Comparison of ENCODE assay signal across 8 cellular contexts in the genomic region with DNA sequence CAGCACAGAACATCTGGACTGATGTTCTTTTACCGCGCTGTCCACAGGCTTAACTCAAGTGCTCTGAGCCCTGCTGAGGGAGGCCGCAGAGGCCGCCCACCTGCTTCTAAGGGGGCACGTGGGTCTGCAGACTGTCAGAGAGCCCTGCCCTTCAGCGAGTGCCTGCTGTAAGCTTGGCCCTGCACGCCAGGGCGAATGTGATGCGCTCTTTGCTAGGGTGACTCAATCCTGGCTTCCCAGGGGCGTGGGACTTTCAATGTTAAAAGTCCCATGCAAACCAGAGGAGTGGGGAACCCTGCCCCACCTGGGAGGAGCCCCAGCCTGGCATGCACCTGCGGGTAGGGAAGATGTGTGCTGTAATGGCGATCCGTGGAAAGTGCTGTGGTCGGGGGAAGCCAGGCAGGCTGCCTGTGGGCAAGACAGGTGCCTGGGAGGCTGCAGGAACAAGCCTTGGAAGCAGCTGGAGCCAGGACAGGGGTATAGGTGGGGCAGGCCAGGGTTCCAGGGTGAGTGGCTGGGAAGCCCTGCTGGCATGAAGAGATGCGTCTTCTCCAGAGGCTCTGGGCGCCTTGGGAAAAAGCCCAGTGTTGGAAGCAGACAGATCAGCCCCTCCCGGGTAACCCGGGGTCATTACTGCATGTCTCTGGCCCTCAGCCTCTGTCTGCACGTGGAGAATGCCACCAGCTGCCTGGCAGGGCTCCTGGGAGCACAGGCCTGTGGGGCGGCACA. TPM values are rescaled to one million over a fixed set of nuclear protein-coding genes. Genes with fewer than 3 reads are reported as not detected.
DNase-seq lines count a peak whose midpoint lies in the region; ATAC-seq and TF ChIP-seq lines count a peak whose summit lies in the region.

No MANE protein-coding gene starts in this region.

- H3K36me3 Mint-ChIP-seq in activated naive CD8-positive, alpha-beta T cell treated with anti-CD3 and anti-CD28 coated beads, Interleukin-2, amount 10 ng/mL, durations not matched to agents 7 days and 5 days = no peaks in the 10 kb centered on the region

- DNase-seq in NCI-H748 (lab: John Stamatoyannopoulos, UW; ENCODE audit: unreplicated experiment) (peak; percentile 64), NCI-H748 treated with DMSO at 0.1 percent for 48 hours (lab: John Stamatoyannopoulos, UW) (no peak), NCI-H524 treated with DMSO at 0.1 percent for 48 hours (lab: John Stamatoyannopoulos, UW) (peak; percentile 39), right atrium auricular region (ENCODE audit: low spot score) (no peak), iPS-NIHi7 (ENCODE audit: extremely low spot score) (no peak)
- DNase-seq in activated naive CD8-positive, alpha-beta T cell treated with anti-CD3 and anti-CD28 coated beads, Interleukin-2, amount 10 ng/mL, durations not matched to agents 7 days and 5 days = no peak

- H3K4me1 ChIP-seq in right atrium auricular region = peaks cover 0 to 76% of the 10 kb centered on the region in 2 donors
- peaks cover 73 to 82% (median 75%) of the 10 kb centered on the region in 3 donors for H3K4me1 ChIP-seq in skeletal muscle tissue (ENCODE audit: control insufficient read depth in 3 of 3, insufficient read depth in 3 of 3, low read length in 3 of 3)

- H3K4me3 ChIP-seq in right atrium auricular region = peak overlapping the region; percentile 61 to 97
- H3K4me3 ChIP-seq in skeletal muscle tissue (ENCODE audit: low read length in 3 of 3) = peak overlapping the region; percentile 57 to 67 (median 60)

- peaks cover 16% of the 10 kb centered on the region for H3K27me3 Mint-ChIP-seq in activated naive CD8-positive, alpha-beta T cell treated with anti-CD3 and anti-CD28 coated beads, Interleukin-2, amount 10 ng/mL, durations not matched to agents 7 days and 5 days

- no peaks in the 10 kb centered on the region for H3K27me3 ChIP-seq in right atrium auricular region
- peaks cover 0 to 7% (median 4%) of the 10 kb centered on the region in 3 donors for H3K27me3 ChIP-seq in skeletal muscle tissue (ENCODE audit: control insufficient read depth in 3 of 3, insufficient read depth in 3 of 3, low read length in 3 of 3)

- no peaks in the 10 kb centered on the region for H3K9me3 ChIP-seq in right atrium auricular region
- no peaks in the 10 kb centered on the region for H3K9me3 ChIP-seq in skeletal muscle tissue (ENCODE audit: control insufficient read depth in 3 of 3, low read length in 3 of 3)

- POLR2A ChIA-PET in activated naive CD8-positive, alpha-beta T cell treated with anti-CD3 and anti-CD28 coated beads, Interleukin-2, amount 10 ng/mL, durations not matched to agents 7 days and 5 days (lab: Charles Lee) = interaction anchor here (1.0 to 4.2 kb wide), 8 partner anchors 8 to 136 kb away, joined by 4 to 128 read pairs (median 20); a partner anchor contains a TSS

- peak overlapping the region; percentile 65 to 89 (median 77) for H3K9ac ChIP-seq in skeletal muscle tissue (ENCODE audit: low read depth in 1 of 3, low read length in 3 of 3)

- H3K36me3 ChIP-seq in right atrium auricular region = no peaks in the 10 kb centered on the region
- peaks cover 0 to 2% (median 0%) of the 10 kb centered on the region in 3 donors for H3K36me3 ChIP-seq in skeletal muscle tissue (ENCODE audit: control insufficient read depth in 3 of 3, insufficient read depth in 3 of 3, low read length in 3 of 3)

- no peaks in the 10 kb centered on the region for H3K9me3 Mint-ChIP-seq in activated naive CD8-positive, alpha-beta T cell treated with anti-CD3 and anti-CD28 coated beads, Interleukin-2, amount 10 ng/mL, durations not matched to agents 7 days and 5 days

- peak; percentile 23 for ATAC-seq in HG02840 (IDR thresholded peaks at IDR 0.05; ENCODE audit: low FRiP score, unreplicated experiment)
- peak; percentile 4 for ATAC-seq in activated naive CD8-positive, alpha-beta T cell treated with anti-CD3 and anti-CD28 coated beads, Interleukin-2, amount 10 ng/mL, durations not matched to agents 7 days and 5 days (ENCODE audit: low read depth)

- H3K27ac Mint-ChIP-seq in activated naive CD8-positive, alpha-beta T cell treated with anti-CD3 and anti-CD28 coated beads, Interleukin-2, amount 10 ng/mL, durations not matched to agents 7 days and 5 days = no peak overlapping the region

- peak overlapping the region; percentile 33 for H3K4me3 Mint-ChIP-seq in activated naive CD8-positive, alpha-beta T cell treated with anti-CD3 and anti-CD28 coated beads, Interleukin-2, amount 10 ng/mL, durations not matched to agents 7 days and 5 days

- TF ChIP-seq CTCF in right atrium auricular region (IDR thresholded peaks at IDR 0.05) = no peak

- H3K27ac ChIP-seq in right atrium auricular region = peak overlapping the region; percentile 79
- peak overlapping the region; percentile 92 for H3K27ac ChIP-seq in skeletal muscle tissue (ENCODE audit: low read depth, low read length)

- peaks cover 35% of the 10 kb centered on the region for H3K4me1 Mint-ChIP-seq in activated naive CD8-positive, alpha-beta T cell treated with anti-CD3 and anti-CD28 coated beads, Interleukin-2, amount 10 ng/mL, durations not matched to agents 7 days and 5 days

RNA-seq across cellular contexts. Expression of a gene that starts 0.6 kb away (rescaled TPM):
- 10 to 100 TPM; 86.5 to 88.9 TPM for total RNA-seq in activated naive CD8-positive, alpha-beta T cell treated with anti-CD3 and anti-CD28 coated beads, Interleukin-2, amount 10 ng/mL, durations not matched to agents 7 days and 5 days
- 10 to 100 TPM; 27.0 to 41.5 TPM for total RNA-seq in right atrium auricular region
- 26.1 TPM for total RNA-seq in skeletal muscle tissue

RNA-seq across cellular contexts. Expression of a gene that starts 3.1 kb away (rescaled TPM):
- total RNA-seq in activated naive CD8-positive, alpha-beta T cell treated with anti-CD3 and anti-CD28 coated beads, Interleukin-2, amount 10 ng/mL, durations not matched to agents 7 days and 5 days = not detected
- total RNA-seq in right atrium auricular region = not detected
- total RNA-seq in skeletal muscle tissue = 1.6 TPM

RNA-seq across cellular contexts. Expression of a gene that starts 29.2 kb away (rescaled TPM):
- 100 to 1,000 TPM; 131 to 134 TPM for total RNA-seq in activated naive CD8-positive, alpha-beta T cell treated with anti-CD3 and anti-CD28 coated beads, Interleukin-2, amount 10 ng/mL, durations not matched to agents 7 days and 5 days
- total RNA-seq in right atrium auricular region = 10 to 100 TPM in 1 of 2 donors, 1 to 10 TPM in 1; 9.2 to 14.5 TPM
- 11.5 TPM for total RNA-seq in skeletal muscle tissue

RNA-seq across cellular contexts. Expression of a gene that starts 50.9 kb away (rescaled TPM):
- 10 to 100 TPM; 28.2 to 30.3 TPM for total RNA-seq in activated naive CD8-positive, alpha-beta T cell treated with anti-CD3 and anti-CD28 coated beads, Interleukin-2, amount 10 ng/mL, durations not matched to agents 7 days and 5 days
- total RNA-seq in right atrium auricular region = under 1 TPM in 1 of 2 donors, not detected in 1; 0.12 TPM
- total RNA-seq in skeletal muscle tissue = under 0.01 TPM

RNA-seq across cellular contexts. Expression of a gene that starts 59.6 kb away (rescaled TPM):
- 10 to 100 TPM; 37.3 to 37.6 TPM for total RNA-seq in activated naive CD8-positive, alpha-beta T cell treated with anti-CD3 and anti-CD28 coated beads, Interleukin-2, amount 10 ng/mL, durations not matched to agents 7 days and 5 days
- 1 to 10 TPM; 6.4 to 6.8 TPM for total RNA-seq in right atrium auricular region
- total RNA-seq in skeletal muscle tissue = 5.7 TPM

Comparison
In these comparisons a context has a peak if more than half of its experiments do, and no peak if none do; other contexts are left out.
1. DNase-seq: peak in NCI-H748 (single experiment) and NCI-H524 treated with DMSO at 0.1 percent for 48 hours (single experiment); none in NCI-H748 treated with DMSO at 0.1 percent for 48 hours (single experiment), activated naive CD8-positive, alpha-beta T cell treated with anti-CD3 and anti-CD28 coated beads, Interleukin-2, amount 10 ng/mL, durations not matched to agents 7 days and 5 days (single experiment), right atrium auricular region (single experiment) and iPS-NIHi7 (single experiment).
2. RNA of a gene that starts 29.2 kb away (total RNA-seq): 131 to 134 TPM in activated naive CD8-positive, alpha-beta T cell treated with anti-CD3 and anti-CD28 coated beads, Interleukin-2, amount 10 ng/mL, durations not matched to agents 7 days and 5 days; 9.2 to 14.5 TPM in right atrium auricular region and 11.5 TPM in skeletal muscle tissue (single experiment); every median in the first group is over 4 times any median in the second.